ENCODE assay signal across 1 cellular context in the genomic region with DNA sequence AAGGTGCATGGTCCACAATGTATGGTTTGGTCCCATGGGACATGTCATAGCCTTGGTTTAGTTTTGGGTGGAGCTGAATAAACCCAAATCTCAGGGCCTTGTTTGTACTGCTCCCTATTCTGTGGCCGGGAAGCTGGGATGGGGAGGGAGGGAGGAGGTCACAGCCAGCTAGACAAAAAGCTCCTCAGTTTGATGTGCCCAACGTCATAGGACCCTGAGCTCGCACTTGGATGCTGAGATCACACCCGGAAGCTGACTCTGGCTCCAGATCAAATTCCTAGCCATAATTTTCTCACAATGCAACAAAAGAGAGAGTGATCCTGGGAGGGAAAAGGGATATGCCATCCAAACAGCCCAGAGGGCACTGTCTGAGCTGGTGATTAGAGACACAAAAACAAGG.
TF ChIP-seq lines count a peak whose summit lies in the region.

No MANE protein-coding gene starts in this region.

TF ChIP-seq in IMR-90, 13 proteins besides CTCF, POLR2A, EP300 and RAD21 (continued from another document):
- TF ChIP-seq MXI1 (IDR thresholded peaks at IDR 0.05; ENCODE audit: borderline replicate concordance, low read depth, low read length): no peak
- no peak for TF ChIP-seq RFX5 (IDR thresholded peaks at IDR 0.05; ENCODE audit: low read depth, low read length)
- no peak for TF ChIP-seq RCOR1 (IDR thresholded peaks at IDR 0.05; ENCODE audit: insufficient replicate concordance, low read length)
- TF ChIP-seq, protein P1, sequence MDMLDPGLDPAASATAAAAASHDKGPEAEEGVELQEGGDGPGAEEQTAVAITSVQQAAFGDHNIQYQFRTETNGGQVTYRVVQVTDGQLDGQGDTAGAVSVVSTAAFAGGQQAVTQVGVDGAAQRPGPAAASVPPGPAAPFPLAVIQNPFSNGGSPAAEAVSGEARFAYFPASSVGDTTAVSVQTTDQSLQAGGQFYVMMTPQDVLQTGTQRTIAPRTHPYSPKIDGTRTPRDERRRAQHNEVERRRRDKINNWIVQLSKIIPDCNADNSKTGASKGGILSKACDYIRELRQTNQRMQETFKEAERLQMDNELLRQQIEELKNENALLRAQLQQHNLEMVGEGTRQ (IDR thresholded peaks at IDR 0.05; ENCODE audit: low read depth, low read length): no peak
- TF ChIP-seq FOS (IDR thresholded peaks at IDR 0.05; ENCODE audit: low read depth, low read length): no peak
- TF ChIP-seq, protein P2, sequence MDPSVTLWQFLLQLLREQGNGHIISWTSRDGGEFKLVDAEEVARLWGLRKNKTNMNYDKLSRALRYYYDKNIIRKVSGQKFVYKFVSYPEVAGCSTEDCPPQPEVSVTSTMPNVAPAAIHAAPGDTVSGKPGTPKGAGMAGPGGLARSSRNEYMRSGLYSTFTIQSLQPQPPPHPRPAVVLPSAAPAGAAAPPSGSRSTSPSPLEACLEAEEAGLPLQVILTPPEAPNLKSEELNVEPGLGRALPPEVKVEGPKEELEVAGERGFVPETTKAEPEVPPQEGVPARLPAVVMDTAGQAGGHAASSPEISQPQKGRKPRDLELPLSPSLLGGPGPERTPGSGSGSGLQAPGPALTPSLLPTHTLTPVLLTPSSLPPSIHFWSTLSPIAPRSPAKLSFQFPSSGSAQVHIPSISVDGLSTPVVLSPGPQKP (IDR thresholded peaks at IDR 0.05; ENCODE audit: borderline replicate concordance, low read depth, low read length): no peak
- no peak for TF ChIP-seq SMC3 (IDR thresholded peaks at IDR 0.05; ENCODE audit: low read depth, low read length)
- TF ChIP-seq MAFK (IDR thresholded peaks at IDR 0.05; ENCODE audit: low read depth, low read length): no peak
- no peak for TF ChIP-seq BHLHE40 (IDR thresholded peaks at IDR 0.05; ENCODE audit: low read depth, low read length)
- TF ChIP-seq CHD1 (IDR thresholded peaks at IDR 0.05; ENCODE audit: low read depth, low read length): no peak
